ENCODE assay signal across 1 cellular context in genomic region chr18:62717059-62717849, GRCh38.
A peak's percentile ranks its signal among the peaks of the same experiment; 100 is the strongest.
TF ChIP-seq lines count a peak whose summit lies in the region.

No MANE protein-coding gene starts in this region.

TF ChIP-seq in HepG2, 621 proteins besides CTCF, POLR2A, EP300 and RAD21 (continued from another document):
- no peak for TF ChIP-seq DMTF1 (CRISPR knock-in tag; IDR thresholded peaks at IDR 0.05)
- TF ChIP-seq KDM2A (CRISPR knock-in tag; IDR thresholded peaks at IDR 0.05; ENCODE audit: borderline replicate concordance, low read depth), result no peak
- peak; percentile 71; the same call in 1 of the 2 replicates for TF ChIP-seq CEBPB (IDR thresholded peaks at IDR 0.05; ENCODE audit: borderline replicate concordance, low read depth, low read length)
- TF ChIP-seq ZBTB33 (CRISPR knock-in tag; IDR thresholded peaks at IDR 0.05), result no peak
- TF ChIP-seq ZNF766 (CRISPR knock-in tag; IDR thresholded peaks at IDR 0.05; ENCODE audit: borderline replicate concordance), result no peak
- TF ChIP-seq SOX5 (CRISPR knock-in tag; IDR thresholded peaks at IDR 0.05; ENCODE audit: borderline replicate concordance), result peak; percentile 35; the same call in 1 of the 2 replicates
TF ChIP-seq in HepG2: peak in this region for 35.
